ENCODE assay signal across 2 cellular contexts in the genomic region with DNA sequence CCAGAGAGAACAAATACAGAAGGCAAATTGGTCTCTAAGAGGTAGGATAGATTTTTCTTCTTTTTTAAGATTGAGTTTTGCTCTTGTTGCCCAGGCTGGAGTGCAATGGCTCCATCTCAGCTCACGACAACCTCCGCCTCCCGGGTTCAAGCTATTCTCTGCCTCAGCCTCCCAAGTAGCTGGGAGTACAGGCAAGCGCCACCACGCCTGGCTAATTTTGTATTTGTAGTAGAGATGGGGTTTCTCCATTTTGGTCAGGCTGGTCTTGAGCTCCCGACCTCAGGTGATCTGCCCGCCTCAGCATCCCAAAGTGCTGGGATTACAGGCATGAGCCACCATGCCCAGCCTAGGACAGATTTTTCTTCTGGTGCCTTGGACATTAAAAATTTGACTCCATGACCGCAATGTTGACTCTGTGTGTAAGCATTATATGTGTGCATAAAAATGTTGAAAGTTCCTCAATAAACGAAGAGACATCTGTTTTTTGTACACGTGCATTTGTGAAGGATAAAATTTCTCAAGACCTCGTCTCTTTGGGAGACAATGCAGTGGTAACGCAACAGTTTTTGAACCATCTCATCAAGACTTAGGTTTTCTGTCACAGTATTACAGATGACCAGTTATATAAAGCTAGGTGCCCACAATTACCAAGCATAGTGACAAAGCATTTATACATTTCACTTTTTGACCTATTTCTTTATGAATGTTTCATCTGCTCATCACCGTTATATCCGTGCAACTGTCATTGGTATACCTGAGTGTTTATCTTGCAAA.
TF ChIP-seq lines count a peak whose summit lies in the region.

No MANE protein-coding gene starts in this region.

TF ChIP-seq in PFSK-1, 5 proteins besides CTCF, POLR2A, EP300 and RAD21:
- no peak for TF ChIP-seq REST (IDR thresholded peaks at IDR 0.05; ENCODE audit: insufficient read depth in 1 of 2, low read depth in 2 of 2, low read length in 2 of 2)
- TF ChIP-seq POLR2AphosphoS5 (IDR thresholded peaks at IDR 0.05; ENCODE audit: low read depth, low read length) = peak; percentile 8; the same call in 1 of the 2 replicates

TF ChIP-seq in endothelial cell of umbilical vein, 7 proteins besides CTCF, POLR2A, EP300 and RAD21:
- TF ChIP-seq EZH2 (IDR thresholded peaks at IDR 0.05; ENCODE audit: borderline replicate concordance, low read depth, low read length, severe bottlenecking) (no peak), FOS (IDR thresholded peaks at IDR 0.05; ENCODE audit: borderline replicate concordance, insufficient read depth, low read length) (no peak), POLR2AphosphoS5 (IDR thresholded peaks at IDR 0.05; ENCODE audit: insufficient read depth, low read depth, low read length) (no peak), MYC (IDR thresholded peaks at IDR 0.05; ENCODE audit: low read depth, low read length) (no peak), GATA2 (IDR thresholded peaks at IDR 0.05; ENCODE audit: insufficient read depth, insufficient read length, low read depth, low read length) (no peak), JUN (IDR thresholded peaks at IDR 0.05; ENCODE audit: borderline replicate concordance, insufficient read depth, insufficient read length, low read depth) (no peak)
- TF ChIP-seq, protein P1, sequence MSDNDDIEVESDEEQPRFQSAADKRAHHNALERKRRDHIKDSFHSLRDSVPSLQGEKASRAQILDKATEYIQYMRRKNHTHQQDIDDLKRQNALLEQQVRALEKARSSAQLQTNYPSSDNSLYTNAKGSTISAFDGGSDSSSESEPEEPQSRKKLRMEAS (IDR thresholded peaks at IDR 0.05; ENCODE audit: insufficient read depth, insufficient read length) = no peak
